ENCODE assay signal across 1 cellular context in genomic region chr16:457732-458400, GRCh38.
TF ChIP-seq lines count a peak whose summit lies in the region.

No MANE protein-coding gene starts in this region.

TF ChIP-seq in HepG2, 621 proteins besides CTCF, POLR2A, EP300 and RAD21:
- TF ChIP-seq ZNF672 (CRISPR knock-in tag; IDR thresholded peaks at IDR 0.05) (no peak), HNRNPL (IDR thresholded peaks at IDR 0.05; ENCODE audit: low read depth, low read length) (peak; percentile 79), ZNF687 (CRISPR knock-in tag; IDR thresholded peaks at IDR 0.05) (peak; percentile 65)
- TF ChIP-seq, protein P1, sequence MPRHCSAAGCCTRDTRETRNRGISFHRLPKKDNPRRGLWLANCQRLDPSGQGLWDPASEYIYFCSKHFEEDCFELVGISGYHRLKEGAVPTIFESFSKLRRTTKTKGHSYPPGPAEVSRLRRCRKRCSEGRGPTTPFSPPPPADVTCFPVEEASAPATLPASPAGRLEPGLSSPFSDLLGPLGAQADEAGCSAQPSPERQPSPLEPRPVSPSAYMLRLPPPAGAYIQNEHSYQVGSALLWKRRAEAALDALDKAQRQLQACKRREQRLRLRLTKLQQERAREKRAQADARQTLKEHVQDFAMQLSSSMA (CRISPR knock-in tag; IDR thresholded peaks at IDR 0.05): no peak
- TF ChIP-seq, protein P2, sequence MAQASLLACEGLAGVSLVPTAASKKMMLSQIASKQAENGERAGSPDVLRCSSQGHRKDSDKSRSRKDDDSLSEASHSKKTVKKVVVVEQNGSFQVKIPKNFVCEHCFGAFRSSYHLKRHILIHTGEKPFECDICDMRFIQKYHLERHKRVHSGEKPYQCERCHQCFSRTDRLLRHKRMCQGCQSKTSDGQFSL (CRISPR knock-in tag; IDR thresholded peaks at IDR 0.05): 0 out of 2 replicates have a peak, but pooled peaks have one; percentile 42
